Comparison of ENCODE assay signal across 15 cellular contexts in genomic region chr20:49386848-49387605, GRCh38.
DNase-seq lines count a peak whose midpoint lies in the region; ATAC-seq and TF ChIP-seq lines count a peak whose summit lies in the region.
"Had no signal": no experiment of that assay in that cellular context is flagged by ENCODE, and none has a peak within 500 bp of the region (broad histone marks: within the 10 kb centered on the region; RNA-seq: fewer than 3 reads in every experiment).

No MANE protein-coding gene starts in this region.

- POLR2A ChIA-PET in HEK293T (lab: Yijun Ruan, JAX), result no interaction called here
- POLR2A ChIA-PET in activated CD8-positive, alpha-beta T cell treated with anti-CD3 and anti-CD28 coated beads for 36 hours (lab: Charles Lee), result no interaction called here

- peaks cover 40 to 47% of the 10 kb centered on the region in 2 donors for H3K27me3 Mint-ChIP-seq in stimulated activated naive B cell treated with anti-CD40 and anti-IgM and Interleukin-4, amounts not matched to agents 10 μg/mL and 1 μg/mL and 100 μg/mL, for 72 hours
- H3K27me3 Mint-ChIP-seq in activated CD8-positive, alpha-beta T cell treated with anti-CD3 and anti-CD28 coated beads for 36 hours, result peaks cover 27% of the 10 kb centered on the region

- H3K4me3 Mint-ChIP-seq in stimulated activated naive B cell treated with anti-CD40 and anti-IgM and Interleukin-4, amounts not matched to agents 10 μg/mL and 1 μg/mL and 100 μg/mL, for 72 hours, result no peak overlapping the region
- no peak overlapping the region for H3K4me3 Mint-ChIP-seq in activated CD8-positive, alpha-beta T cell treated with anti-CD3 and anti-CD28 coated beads for 36 hours

- no peak for TF ChIP-seq CTCF in GM20000 (IDR thresholded peaks at IDR 0.05; ENCODE audit: extremely low read depth, missing control alignments)
- TF ChIP-seq CTCF in activated CD8-positive, alpha-beta T cell treated with anti-CD3 and anti-CD28 coated beads for 36 hours (IDR thresholded peaks at IDR 0.05), result no peak

- intact Hi-C loops in activated CD8-positive, alpha-beta T cell treated with anti-CD3 and anti-CD28 coated beads for 36 hours (cut with micrococcal nuclease), result loop anchor here (10.0 kb wide), 1 partner anchor 98 kb away; the partner anchor contains the start of gene KCNB1

- no peaks in the 10 kb centered on the region for H3K4me1 Mint-ChIP-seq in stimulated activated naive B cell treated with anti-CD40 and anti-IgM and Interleukin-4, amounts not matched to agents 10 μg/mL and 1 μg/mL and 100 μg/mL, for 72 hours
- no peaks in the 10 kb centered on the region for H3K4me1 Mint-ChIP-seq in activated CD8-positive, alpha-beta T cell treated with anti-CD3 and anti-CD28 coated beads for 36 hours (ENCODE audit: low read depth)

- H3K27ac Mint-ChIP-seq in stimulated activated naive B cell treated with anti-CD40 and anti-IgM and Interleukin-4, amounts not matched to agents 10 μg/mL and 1 μg/mL and 100 μg/mL, for 72 hours, result no peak overlapping the region
- no peak overlapping the region for H3K27ac Mint-ChIP-seq in activated CD8-positive, alpha-beta T cell treated with anti-CD3 and anti-CD28 coated beads for 36 hours

- DNase-seq in HEK293T (ENCODE audit: extremely low spot score) (no peak), NCI-H2171 treated with DMSO at 0.1 percent for 48 hours (lab: John Stamatoyannopoulos, UW) (peak; percentile 84), renal cortical epithelial cell (ENCODE audit: low read depth) (peak; percentile 1), GM20000 (ENCODE audit: low spot score) (no peak)
- no peak for DNase-seq in stimulated activated naive B cell treated with anti-CD40 and anti-IgM and Interleukin-4, amounts not matched to agents 10 μg/mL and 1 μg/mL and 100 μg/mL, for 72 hours
- no peak for DNase-seq in activated CD4-positive, alpha-beta T cell treated with anti-CD3 and anti-CD28 coated beads, Interleukin-2, amount 50 U/mL, for 48 hours
- no peak for DNase-seq in activated CD8-positive, alpha-beta T cell treated with anti-CD3 and anti-CD28 coated beads for 36 hours
- DNase-seq: activated CD4-positive, alpha-beta T cell treated with anti-CD3 and anti-CD28 coated beads, Interleukin-2, amount 50 U/mL, for 4 hours; aorta; H7; NCI-H1436 treated with DMSO at 0.1 percent for 48 hours; RPMI8226; stimulated activated CD4-positive, alpha-beta T cell treated with anti-CD3 and anti-CD28 coated beads, Interleukin-4, amount 100 ng/mL, for 4 hours; stimulated activated naive CD8-positive, alpha-beta T cell treated with anti-CD3 and anti-CD28 coated beads, Interleukin-15, Interleukin-2, amounts not matched to agents 100 U/mL and 50 U/mL, for 24 hours had no signal

- peaks cover 3 to 4% of the 10 kb centered on the region in 2 donors for H3K9me3 Mint-ChIP-seq in stimulated activated naive B cell treated with anti-CD40 and anti-IgM and Interleukin-4, amounts not matched to agents 10 μg/mL and 1 μg/mL and 100 μg/mL, for 72 hours
- H3K9me3 Mint-ChIP-seq in activated CD8-positive, alpha-beta T cell treated with anti-CD3 and anti-CD28 coated beads for 36 hours, result no peaks in the 10 kb centered on the region

- CTCF ChIA-PET in HEK293T (lab: Yijun Ruan, JAX), result no interaction called here
- CTCF ChIA-PET in activated CD8-positive, alpha-beta T cell treated with anti-CD3 and anti-CD28 coated beads for 36 hours (lab: Charles Lee), result no interaction called here

- no peaks in the 10 kb centered on the region for H3K36me3 Mint-ChIP-seq in stimulated activated naive B cell treated with anti-CD40 and anti-IgM and Interleukin-4, amounts not matched to agents 10 μg/mL and 1 μg/mL and 100 μg/mL, for 72 hours
- no peaks in the 10 kb centered on the region for H3K36me3 Mint-ChIP-seq in activated CD8-positive, alpha-beta T cell treated with anti-CD3 and anti-CD28 coated beads for 36 hours (ENCODE audit: low read depth)

- ATAC-seq in SK-N-SH treated with all-trans-retinoic acid at 6 μM for 48 hours, result peak; percentile 19
- ATAC-seq in stimulated activated naive B cell treated with anti-CD40 and anti-IgM and Interleukin-4, amounts not matched to agents 10 μg/mL and 1 μg/mL and 100 μg/mL, for 72 hours (replicated peaks), result no peak
- ATAC-seq in activated CD8-positive, alpha-beta T cell treated with anti-CD3 and anti-CD28 coated beads for 36 hours, result no peak
- ATAC-seq: stimulated activated naive CD8-positive, alpha-beta T cell treated with anti-CD3 and anti-CD28 coated beads, Interleukin-15, Interleukin-2, amounts not matched to agents 100 U/mL and 50 U/mL, for 24 hours had no signal

TF ChIP-seq in HEK293T, 16 proteins besides CTCF, POLR2A, EP300 and RAD21:
- TF ChIP-seq CTBP1 (IDR thresholded peaks at IDR 0.05; ENCODE audit: borderline replicate concordance), result no peak
- TF ChIP-seq FOXM1 (IDR thresholded peaks at IDR 0.05; ENCODE audit: borderline replicate concordance), result no peak
- TF ChIP-seq PKNOX1 (IDR thresholded peaks at IDR 0.05), result peak; percentile 5; the same call in 1 of the 2 replicates
- TF ChIP-seq FOXA1 (IDR thresholded peaks at IDR 0.05), result no peak

TF ChIP-seq in SK-N-SH treated with all-trans-retinoic acid at 6 μM for 48 hours, 23 proteins besides CTCF, POLR2A, EP300 and RAD21:
- TF ChIP-seq PATZ1 (CRISPR knock-in tag; IDR thresholded peaks at IDR 0.05; ENCODE audit: borderline replicate concordance) (no peak), ZNF8 (CRISPR knock-in tag; IDR thresholded peaks at IDR 0.05) (no peak), ZNF565 (CRISPR knock-in tag; conservative IDR thresholded peaks at IDR 0.05; ENCODE audit: low read depth) (no peak), ESRRG (CRISPR knock-in tag; IDR thresholded peaks at IDR 0.05) (no peak), ZFP3 (CRISPR knock-in tag; IDR thresholded peaks at IDR 0.05) (no peak), ISL1 (CRISPR knock-in tag; IDR thresholded peaks at IDR 0.05) (peak; percentile 86), TCF4 (CRISPR knock-in tag; IDR thresholded peaks at IDR 0.05; ENCODE audit: borderline replicate concordance) (peak; percentile 91), ZNF70 (CRISPR knock-in tag; IDR thresholded peaks at IDR 0.05) (peak; percentile 24; the same call in 1 of the 2 replicates), TOX (CRISPR knock-in tag; IDR thresholded peaks at IDR 0.05; ENCODE audit: borderline replicate concordance) (no peak), PPARA (CRISPR knock-in tag; IDR thresholded peaks at IDR 0.05; ENCODE audit: borderline replicate concordance) (no peak), BACH2 (CRISPR knock-in tag; IDR thresholded peaks at IDR 0.05; ENCODE audit: borderline replicate concordance) (no peak), GLIS3 (CRISPR knock-in tag; IDR thresholded peaks at IDR 0.05) (no peak), CSDC2 (CRISPR knock-in tag; IDR thresholded peaks at IDR 0.05) (no peak), SNAI2 (CRISPR knock-in tag; IDR thresholded peaks at IDR 0.05) (no peak)
- TF ChIP-seq, protein P1, sequence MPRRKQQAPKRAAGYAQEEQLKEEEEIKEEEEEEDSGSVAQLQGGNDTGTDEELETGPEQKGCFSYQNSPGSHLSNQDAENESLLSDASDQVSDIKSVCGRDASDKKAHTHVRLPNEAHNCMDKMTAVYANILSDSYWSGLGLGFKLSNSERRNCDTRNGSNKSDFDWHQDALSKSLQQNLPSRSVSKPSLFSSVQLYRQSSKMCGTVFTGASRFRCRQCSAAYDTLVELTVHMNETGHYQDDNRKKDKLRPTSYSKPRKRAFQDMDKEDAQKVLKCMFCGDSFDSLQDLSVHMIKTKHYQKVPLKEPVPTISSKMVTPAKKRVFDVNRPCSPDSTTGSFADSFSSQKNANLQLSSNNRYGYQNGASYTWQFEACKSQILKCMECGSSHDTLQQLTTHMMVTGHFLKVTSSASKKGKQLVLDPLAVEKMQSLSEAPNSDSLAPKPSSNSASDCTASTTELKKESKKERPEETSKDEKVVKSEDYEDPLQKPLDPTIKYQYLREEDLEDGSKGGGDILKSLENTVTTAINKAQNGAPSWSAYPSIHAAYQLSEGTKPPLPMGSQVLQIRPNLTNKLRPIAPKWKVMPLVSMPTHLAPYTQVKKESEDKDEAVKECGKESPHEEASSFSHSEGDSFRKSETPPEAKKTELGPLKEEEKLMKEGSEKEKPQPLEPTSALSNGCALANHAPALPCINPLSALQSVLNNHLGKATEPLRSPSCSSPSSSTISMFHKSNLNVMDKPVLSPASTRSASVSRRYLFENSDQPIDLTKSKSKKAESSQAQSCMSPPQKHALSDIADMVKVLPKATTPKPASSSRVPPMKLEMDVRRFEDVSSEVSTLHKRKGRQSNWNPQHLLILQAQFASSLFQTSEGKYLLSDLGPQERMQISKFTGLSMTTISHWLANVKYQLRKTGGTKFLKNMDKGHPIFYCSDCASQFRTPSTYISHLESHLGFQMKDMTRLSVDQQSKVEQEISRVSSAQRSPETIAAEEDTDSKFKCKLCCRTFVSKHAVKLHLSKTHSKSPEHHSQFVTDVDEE (CRISPR knock-in tag; IDR thresholded peaks at IDR 0.05), result peak; percentile 83

Comparison
In these comparisons a context has a peak if more than half of its experiments do, and no peak if none do; other contexts are left out.
1. DNase-seq: peak in NCI-H2171 treated with DMSO at 0.1 percent for 48 hours (single experiment) and renal cortical epithelial cell (single experiment); none in HEK293T (single experiment), GM20000 (single experiment), stimulated activated naive B cell treated with anti-CD40 and anti-IgM and Interleukin-4, amounts not matched to agents 10 μg/mL and 1 μg/mL and 100 μg/mL, for 72 hours (single experiment), activated CD4-positive, alpha-beta T cell treated with anti-CD3 and anti-CD28 coated beads, Interleukin-2, amount 50 U/mL, for 48 hours (0 of 2) and activated CD8-positive, alpha-beta T cell treated with anti-CD3 and anti-CD28 coated beads for 36 hours (single experiment).